ENCODE assay signal across 2 cellular contexts in the genomic region with DNA sequence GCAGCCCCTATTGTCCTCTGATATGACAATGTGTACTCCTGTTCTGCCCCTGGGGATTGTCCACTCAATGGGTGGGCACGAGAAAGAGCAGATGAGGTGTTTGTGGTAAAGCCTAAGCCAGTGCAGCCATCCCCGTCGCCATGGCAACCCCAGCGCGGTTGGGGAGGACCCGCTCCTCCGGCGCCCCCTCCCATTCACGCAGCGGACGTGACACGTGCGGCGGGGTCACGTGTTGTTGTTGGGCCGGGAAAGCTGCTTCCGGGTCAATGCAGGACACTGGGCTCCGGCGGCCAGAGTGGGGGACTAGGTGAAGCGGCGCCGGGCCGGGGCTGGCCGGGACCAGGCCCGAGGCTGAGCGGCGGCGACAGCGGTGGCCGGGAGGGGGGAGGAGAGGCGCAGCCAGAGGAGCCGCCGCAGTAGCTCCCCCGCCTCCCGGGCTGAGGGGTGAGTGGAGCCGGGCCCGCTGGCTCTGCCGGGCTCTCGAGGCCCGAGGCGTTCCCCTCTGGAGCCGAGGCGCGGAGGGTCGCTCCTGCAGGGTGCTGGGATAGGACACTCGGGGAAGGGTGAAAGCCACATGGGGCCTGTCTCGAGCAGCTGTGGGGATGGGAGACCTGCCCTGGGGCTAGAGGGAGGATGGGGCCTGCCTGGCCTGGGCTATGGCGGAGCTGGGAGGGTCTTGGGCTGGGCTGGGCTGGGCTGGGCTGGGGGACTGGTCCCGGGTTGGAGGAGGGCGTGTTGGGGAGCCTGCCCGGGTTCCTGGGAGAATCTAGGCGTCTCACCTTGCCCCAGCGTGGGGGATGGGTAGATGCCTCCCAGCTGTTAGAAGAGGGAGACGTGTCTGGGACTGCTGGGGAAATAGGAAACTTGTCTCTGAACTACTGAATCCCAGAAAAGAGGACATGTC.
TF ChIP-seq lines count a peak whose summit lies in the region.

A gene with protein sequence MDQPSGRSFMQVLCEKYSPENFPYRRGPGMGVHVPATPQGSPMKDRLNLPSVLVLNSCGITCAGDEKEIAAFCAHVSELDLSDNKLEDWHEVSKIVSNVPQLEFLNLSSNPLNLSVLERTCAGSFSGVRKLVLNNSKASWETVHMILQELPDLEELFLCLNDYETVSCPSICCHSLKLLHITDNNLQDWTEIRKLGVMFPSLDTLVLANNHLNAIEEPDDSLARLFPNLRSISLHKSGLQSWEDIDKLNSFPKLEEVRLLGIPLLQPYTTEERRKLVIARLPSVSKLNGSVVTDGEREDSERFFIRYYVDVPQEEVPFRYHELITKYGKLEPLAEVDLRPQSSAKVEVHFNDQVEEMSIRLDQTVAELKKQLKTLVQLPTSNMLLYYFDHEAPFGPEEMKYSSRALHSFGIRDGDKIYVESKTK (plus strand): TSS at position 255 of the 904 bp plus-strand sequence. CDS start 21,589 bp downstream, outside the sequence.

TF ChIP-seq in A549, 52 proteins besides CTCF, POLR2A, EP300 and RAD21 (continued from another document and continues in another):
- TF ChIP-seq HOXA7 (CRISPR knock-in tag; IDR thresholded peaks at IDR 0.05) (no peak), CEBPB (IDR thresholded peaks at IDR 0.05) (no peak), ZC3H11A (IDR thresholded peaks at IDR 0.05) (no peak), RNF2 (IDR thresholded peaks at IDR 0.05; ENCODE audit: borderline replicate concordance, low read depth) (no peak), CBX8 (IDR thresholded peaks at IDR 0.05) (no peak), PHF8 (IDR thresholded peaks at IDR 0.05; ENCODE audit: borderline replicate concordance, low read depth) (peak; percentile 64; the same call in 1 of the 2 replicates), CHD4 (IDR thresholded peaks at IDR 0.05; ENCODE audit: borderline replicate concordance) (no peak), TFCP2L1 (CRISPR knock-in tag; IDR thresholded peaks at IDR 0.05) (no peak), CBX2 (IDR thresholded peaks at IDR 0.05; ENCODE audit: borderline replicate concordance, low read depth) (no peak), ESRRA (IDR thresholded peaks at IDR 0.05; ENCODE audit: borderline replicate concordance, low read length) (no peak), HOXB13 (CRISPR knock-in tag; IDR thresholded peaks at IDR 0.05; ENCODE audit: low read depth) (no peak), ZSCAN20 (CRISPR knock-in tag; IDR thresholded peaks at IDR 0.05) (no peak), NPAS2 (CRISPR knock-in tag; IDR thresholded peaks at IDR 0.05; ENCODE audit: borderline replicate concordance) (peak; percentile 95), BHLHE40 (IDR thresholded peaks at IDR 0.05; ENCODE audit: low read depth, low read length) (peak; percentile 87), MAFK (IDR thresholded peaks at IDR 0.05; ENCODE audit: partially characterized antibody) (no peak), SMC3 (IDR thresholded peaks at IDR 0.05) (no peak), KDM5A (IDR thresholded peaks at IDR 0.05) (no peak), JUNB (IDR thresholded peaks at IDR 0.05) (no peak), TP53 (CRISPR knock-in tag; IDR thresholded peaks at IDR 0.05) (no peak), HEYL (CRISPR knock-in tag; IDR thresholded peaks at IDR 0.05) (no peak), SREBF2 (IDR thresholded peaks at IDR 0.05) (no peak)
- TF ChIP-seq, protein P1, sequence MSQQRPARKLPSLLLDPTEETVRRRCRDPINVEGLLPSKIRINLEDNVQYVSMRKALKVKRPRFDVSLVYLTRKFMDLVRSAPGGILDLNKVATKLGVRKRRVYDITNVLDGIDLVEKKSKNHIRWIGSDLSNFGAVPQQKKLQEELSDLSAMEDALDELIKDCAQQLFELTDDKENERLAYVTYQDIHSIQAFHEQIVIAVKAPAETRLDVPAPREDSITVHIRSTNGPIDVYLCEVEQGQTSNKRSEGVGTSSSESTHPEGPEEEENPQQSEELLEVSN (IDR thresholded peaks at IDR 0.05; ENCODE audit: borderline replicate concordance, low read depth) = peak; percentile 46; the same call in 1 of the 2 replicates
- TF ChIP-seq, protein P2, sequence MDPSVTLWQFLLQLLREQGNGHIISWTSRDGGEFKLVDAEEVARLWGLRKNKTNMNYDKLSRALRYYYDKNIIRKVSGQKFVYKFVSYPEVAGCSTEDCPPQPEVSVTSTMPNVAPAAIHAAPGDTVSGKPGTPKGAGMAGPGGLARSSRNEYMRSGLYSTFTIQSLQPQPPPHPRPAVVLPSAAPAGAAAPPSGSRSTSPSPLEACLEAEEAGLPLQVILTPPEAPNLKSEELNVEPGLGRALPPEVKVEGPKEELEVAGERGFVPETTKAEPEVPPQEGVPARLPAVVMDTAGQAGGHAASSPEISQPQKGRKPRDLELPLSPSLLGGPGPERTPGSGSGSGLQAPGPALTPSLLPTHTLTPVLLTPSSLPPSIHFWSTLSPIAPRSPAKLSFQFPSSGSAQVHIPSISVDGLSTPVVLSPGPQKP (IDR thresholded peaks at IDR 0.05; ENCODE audit: low read depth, low read length) = no peak
- TF ChIP-seq, protein P3, sequence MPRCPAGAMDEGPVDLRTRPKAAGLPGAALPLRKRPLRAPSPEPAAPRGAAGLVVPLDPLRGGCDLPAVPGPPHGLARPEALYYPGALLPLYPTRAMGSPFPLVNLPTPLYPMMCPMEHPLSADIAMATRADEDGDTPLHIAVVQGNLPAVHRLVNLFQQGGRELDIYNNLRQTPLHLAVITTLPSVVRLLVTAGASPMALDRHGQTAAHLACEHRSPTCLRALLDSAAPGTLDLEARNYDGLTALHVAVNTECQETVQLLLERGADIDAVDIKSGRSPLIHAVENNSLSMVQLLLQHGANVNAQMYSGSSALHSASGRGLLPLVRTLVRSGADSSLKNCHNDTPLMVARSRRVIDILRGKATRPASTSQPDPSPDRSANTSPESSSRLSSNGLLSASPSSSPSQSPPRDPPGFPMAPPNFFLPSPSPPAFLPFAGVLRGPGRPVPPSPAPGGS (IDR thresholded peaks at IDR 0.05) = 0 out of 3 replicates have a peak, but pooled peaks have one; percentile 23
- TF ChIP-seq, protein P4, sequence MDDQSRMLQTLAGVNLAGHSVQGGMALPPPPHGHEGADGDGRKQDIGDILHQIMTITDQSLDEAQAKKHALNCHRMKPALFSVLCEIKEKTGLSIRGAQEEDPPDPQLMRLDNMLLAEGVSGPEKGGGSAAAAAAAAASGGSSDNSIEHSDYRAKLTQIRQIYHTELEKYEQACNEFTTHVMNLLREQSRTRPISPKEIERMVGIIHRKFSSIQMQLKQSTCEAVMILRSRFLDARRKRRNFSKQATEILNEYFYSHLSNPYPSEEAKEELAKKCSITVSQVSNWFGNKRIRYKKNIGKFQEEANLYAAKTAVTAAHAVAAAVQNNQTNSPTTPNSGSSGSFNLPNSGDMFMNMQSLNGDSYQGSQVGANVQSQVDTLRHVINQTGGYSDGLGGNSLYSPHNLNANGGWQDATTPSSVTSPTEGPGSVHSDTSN (IDR thresholded peaks at IDR 0.05) = no peak

TF ChIP-seq in WTC11, 78 proteins besides CTCF, POLR2A, EP300 and RAD21 (continued from another document and continues in another):
- TF ChIP-seq, protein P5, sequence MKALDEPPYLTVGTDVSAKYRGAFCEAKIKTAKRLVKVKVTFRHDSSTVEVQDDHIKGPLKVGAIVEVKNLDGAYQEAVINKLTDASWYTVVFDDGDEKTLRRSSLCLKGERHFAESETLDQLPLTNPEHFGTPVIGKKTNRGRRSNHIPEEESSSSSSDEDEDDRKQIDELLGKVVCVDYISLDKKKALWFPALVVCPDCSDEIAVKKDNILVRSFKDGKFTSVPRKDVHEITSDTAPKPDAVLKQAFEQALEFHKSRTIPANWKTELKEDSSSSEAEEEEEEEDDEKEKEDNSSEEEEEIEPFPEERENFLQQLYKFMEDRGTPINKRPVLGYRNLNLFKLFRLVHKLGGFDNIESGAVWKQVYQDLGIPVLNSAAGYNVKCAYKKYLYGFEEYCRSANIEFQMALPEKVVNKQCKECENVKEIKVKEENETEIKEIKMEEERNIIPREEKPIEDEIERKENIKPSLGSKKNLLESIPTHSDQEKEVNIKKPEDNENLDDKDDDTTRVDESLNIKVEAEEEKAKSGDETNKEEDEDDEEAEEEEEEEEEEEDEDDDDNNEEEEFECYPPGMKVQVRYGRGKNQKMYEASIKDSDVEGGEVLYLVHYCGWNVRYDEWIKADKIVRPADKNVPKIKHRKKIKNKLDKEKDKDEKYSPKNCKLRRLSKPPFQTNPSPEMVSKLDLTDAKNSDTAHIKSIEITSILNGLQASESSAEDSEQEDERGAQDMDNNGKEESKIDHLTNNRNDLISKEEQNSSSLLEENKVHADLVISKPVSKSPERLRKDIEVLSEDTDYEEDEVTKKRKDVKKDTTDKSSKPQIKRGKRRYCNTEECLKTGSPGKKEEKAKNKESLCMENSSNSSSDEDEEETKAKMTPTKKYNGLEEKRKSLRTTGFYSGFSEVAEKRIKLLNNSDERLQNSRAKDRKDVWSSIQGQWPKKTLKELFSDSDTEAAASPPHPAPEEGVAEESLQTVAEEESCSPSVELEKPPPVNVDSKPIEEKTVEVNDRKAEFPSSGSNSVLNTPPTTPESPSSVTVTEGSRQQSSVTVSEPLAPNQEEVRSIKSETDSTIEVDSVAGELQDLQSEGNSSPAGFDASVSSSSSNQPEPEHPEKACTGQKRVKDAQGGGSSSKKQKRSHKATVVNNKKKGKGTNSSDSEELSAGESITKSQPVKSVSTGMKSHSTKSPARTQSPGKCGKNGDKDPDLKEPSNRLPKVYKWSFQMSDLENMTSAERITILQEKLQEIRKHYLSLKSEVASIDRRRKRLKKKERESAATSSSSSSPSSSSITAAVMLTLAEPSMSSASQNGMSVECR (CRISPR knock-in tag; IDR thresholded peaks at IDR 0.05; ENCODE audit: borderline replicate concordance) = peak; percentile 82; the same call in 1 of the 2 replicates
- TF ChIP-seq, protein P6, sequence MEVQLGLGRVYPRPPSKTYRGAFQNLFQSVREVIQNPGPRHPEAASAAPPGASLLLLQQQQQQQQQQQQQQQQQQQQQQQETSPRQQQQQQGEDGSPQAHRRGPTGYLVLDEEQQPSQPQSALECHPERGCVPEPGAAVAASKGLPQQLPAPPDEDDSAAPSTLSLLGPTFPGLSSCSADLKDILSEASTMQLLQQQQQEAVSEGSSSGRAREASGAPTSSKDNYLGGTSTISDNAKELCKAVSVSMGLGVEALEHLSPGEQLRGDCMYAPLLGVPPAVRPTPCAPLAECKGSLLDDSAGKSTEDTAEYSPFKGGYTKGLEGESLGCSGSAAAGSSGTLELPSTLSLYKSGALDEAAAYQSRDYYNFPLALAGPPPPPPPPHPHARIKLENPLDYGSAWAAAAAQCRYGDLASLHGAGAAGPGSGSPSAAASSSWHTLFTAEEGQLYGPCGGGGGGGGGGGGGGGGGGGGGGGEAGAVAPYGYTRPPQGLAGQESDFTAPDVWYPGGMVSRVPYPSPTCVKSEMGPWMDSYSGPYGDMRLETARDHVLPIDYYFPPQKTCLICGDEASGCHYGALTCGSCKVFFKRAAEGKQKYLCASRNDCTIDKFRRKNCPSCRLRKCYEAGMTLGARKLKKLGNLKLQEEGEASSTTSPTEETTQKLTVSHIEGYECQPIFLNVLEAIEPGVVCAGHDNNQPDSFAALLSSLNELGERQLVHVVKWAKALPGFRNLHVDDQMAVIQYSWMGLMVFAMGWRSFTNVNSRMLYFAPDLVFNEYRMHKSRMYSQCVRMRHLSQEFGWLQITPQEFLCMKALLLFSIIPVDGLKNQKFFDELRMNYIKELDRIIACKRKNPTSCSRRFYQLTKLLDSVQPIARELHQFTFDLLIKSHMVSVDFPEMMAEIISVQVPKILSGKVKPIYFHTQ (CRISPR knock-in tag; IDR thresholded peaks at IDR 0.05) = no peak
- TF ChIP-seq GTF2I (CRISPR knock-in tag; conservative IDR thresholded peaks at IDR 0.05) = no peak
- TF ChIP-seq MXD4 (CRISPR knock-in tag; IDR thresholded peaks at IDR 0.05; ENCODE audit: borderline replicate concordance) = no peak
- TF ChIP-seq, protein P7, sequence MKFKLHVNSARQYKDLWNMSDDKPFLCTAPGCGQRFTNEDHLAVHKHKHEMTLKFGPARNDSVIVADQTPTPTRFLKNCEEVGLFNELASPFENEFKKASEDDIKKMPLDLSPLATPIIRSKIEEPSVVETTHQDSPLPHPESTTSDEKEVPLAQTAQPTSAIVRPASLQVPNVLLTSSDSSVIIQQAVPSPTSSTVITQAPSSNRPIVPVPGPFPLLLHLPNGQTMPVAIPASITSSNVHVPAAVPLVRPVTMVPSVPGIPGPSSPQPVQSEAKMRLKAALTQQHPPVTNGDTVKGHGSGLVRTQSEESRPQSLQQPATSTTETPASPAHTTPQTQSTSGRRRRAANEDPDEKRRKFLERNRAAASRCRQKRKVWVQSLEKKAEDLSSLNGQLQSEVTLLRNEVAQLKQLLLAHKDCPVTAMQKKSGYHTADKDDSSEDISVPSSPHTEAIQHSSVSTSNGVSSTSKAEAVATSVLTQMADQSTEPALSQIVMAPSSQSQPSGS (CRISPR knock-in tag; IDR thresholded peaks at IDR 0.05; ENCODE audit: borderline replicate concordance, low read depth) = no peak
- TF ChIP-seq SMAD3 (CRISPR knock-in tag; IDR thresholded peaks at IDR 0.05; ENCODE audit: borderline replicate concordance) = no peak
- TF ChIP-seq, protein P8, sequence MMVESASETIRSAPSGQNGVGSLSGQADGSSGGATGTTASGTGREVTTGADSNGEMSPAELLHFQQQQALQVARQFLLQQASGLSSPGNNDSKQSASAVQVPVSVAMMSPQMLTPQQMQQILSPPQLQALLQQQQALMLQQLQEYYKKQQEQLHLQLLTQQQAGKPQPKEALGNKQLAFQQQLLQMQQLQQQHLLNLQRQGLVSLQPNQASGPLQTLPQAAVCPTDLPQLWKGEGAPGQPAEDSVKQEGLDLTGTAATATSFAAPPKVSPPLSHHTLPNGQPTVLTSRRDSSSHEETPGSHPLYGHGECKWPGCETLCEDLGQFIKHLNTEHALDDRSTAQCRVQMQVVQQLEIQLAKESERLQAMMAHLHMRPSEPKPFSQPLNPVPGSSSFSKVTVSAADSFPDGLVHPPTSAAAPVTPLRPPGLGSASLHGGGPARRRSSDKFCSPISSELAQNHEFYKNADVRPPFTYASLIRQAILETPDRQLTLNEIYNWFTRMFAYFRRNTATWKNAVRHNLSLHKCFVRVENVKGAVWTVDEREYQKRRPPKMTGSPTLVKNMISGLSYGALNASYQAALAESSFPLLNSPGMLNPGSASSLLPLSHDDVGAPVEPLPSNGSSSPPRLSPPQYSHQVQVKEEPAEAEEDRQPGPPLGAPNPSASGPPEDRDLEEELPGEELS (CRISPR knock-in tag; IDR thresholded peaks at IDR 0.05) = peak; percentile 90
- 0 out of 2 replicates have a peak, but pooled peaks have one; percentile 38 for TF ChIP-seq NR3C1 (CRISPR knock-in tag; conservative IDR thresholded peaks at IDR 0.05; ENCODE audit: low read depth)
- peak; percentile 80; the same call in 1 of the 2 replicates for TF ChIP-seq TEAD1 (CRISPR knock-in tag; IDR thresholded peaks at IDR 0.05)
- TF ChIP-seq, protein P9, sequence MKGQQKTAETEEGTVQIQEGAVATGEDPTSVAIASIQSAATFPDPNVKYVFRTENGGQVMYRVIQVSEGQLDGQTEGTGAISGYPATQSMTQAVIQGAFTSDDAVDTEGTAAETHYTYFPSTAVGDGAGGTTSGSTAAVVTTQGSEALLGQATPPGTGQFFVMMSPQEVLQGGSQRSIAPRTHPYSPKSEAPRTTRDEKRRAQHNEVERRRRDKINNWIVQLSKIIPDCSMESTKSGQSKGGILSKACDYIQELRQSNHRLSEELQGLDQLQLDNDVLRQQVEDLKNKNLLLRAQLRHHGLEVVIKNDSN (CRISPR knock-in tag; IDR thresholded peaks at IDR 0.05) = peak; percentile 99
- peak; percentile 66; the same call in 1 of the 2 replicates for TF ChIP-seq RELA (CRISPR knock-in tag; IDR thresholded peaks at IDR 0.05; ENCODE audit: borderline replicate concordance)
- no peak for TF ChIP-seq ZNF671 (CRISPR knock-in tag; IDR thresholded peaks at IDR 0.05)
- TF ChIP-seq, protein P10, sequence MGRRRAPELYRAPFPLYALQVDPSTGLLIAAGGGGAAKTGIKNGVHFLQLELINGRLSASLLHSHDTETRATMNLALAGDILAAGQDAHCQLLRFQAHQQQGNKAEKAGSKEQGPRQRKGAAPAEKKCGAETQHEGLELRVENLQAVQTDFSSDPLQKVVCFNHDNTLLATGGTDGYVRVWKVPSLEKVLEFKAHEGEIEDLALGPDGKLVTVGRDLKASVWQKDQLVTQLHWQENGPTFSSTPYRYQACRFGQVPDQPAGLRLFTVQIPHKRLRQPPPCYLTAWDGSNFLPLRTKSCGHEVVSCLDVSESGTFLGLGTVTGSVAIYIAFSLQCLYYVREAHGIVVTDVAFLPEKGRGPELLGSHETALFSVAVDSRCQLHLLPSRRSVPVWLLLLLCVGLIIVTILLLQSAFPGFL (CRISPR knock-in tag; IDR thresholded peaks at IDR 0.05; ENCODE audit: borderline replicate concordance) = no peak
